Comparison of ENCODE assay signal across 11 cellular contexts in the genomic region with DNA sequence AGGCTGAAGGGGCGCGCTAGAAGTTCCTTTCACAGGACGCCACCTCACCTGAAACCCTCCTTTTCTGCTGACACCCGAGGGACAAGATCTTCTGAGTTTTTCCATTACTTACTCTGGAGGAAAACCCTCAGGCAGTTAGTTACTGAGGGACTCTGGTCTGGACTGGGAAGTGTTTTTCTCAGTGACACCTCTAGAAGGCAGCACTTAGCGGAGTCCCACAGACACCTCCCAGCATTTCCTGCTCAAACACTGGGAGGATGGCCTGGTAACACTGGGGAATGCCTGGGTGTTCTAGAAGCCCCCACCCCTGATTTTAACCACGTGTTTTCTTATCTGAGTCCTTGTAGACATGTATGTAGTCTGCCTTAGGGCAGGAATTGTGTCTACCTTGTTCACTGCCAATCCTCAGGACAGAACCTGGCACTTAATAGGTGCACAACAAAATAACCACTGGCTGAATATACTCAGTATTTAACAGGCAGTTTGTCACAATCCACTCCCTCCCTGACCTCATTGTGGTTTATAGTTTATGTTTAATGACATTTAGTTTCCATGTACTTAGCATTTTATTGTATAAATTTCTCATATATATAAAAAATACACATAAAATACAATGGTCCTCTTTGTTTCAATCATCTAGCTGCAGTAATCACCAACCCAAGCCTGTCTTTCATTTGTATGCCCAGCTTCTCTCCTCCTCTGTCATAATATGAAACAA. TPM values are rescaled to one million over a fixed set of nuclear protein-coding genes. Genes with fewer than 3 reads are reported as not detected.
DNase-seq lines count a peak whose midpoint lies in the region; ATAC-seq, FAIRE-seq and TF ChIP-seq lines count a peak whose summit lies in the region.
"Had no signal": no experiment of that assay in that cellular context is flagged by ENCODE, and none has a peak within 500 bp of the region (broad histone marks: within the 10 kb centered on the region; RNA-seq: fewer than 3 reads in every experiment).

No MANE protein-coding gene starts in this region.

- no TSS peak for BruUV-seq in OCI-LY7 (replicated peaks; lab: Mats Ljungman, UMichigan)

- no peaks in the 10 kb centered on the region for H3K9me2 ChIP-seq in OCI-LY7 (ENCODE audit: insufficient read depth, low read length)

- POLR2A ChIA-PET in A549 (lab: Yijun Ruan, JAX): no interaction called here
- POLR2A ChIA-PET in OCI-LY7 (lab: Charles Lee): no interaction called here

- CTCF ChIA-PET in A549 (lab: Yijun Ruan, JAX) (interaction anchor here (0.9 kb wide), 1 partner anchor 162 kb away, joined by 3 read pairs; no protein-coding TSS in a partner anchor), OCI-LY7 (lab: Charles Lee; ENCODE audit: unreplicated experiment) (no interaction called here)

- no peaks in the 10 kb centered on the region for H3K79me2 ChIP-seq in OCI-LY7 (ENCODE audit: insufficient read depth, low read depth, low read length)

- no peak overlapping the region for H2AFZ ChIP-seq in OCI-LY7 (ENCODE audit: low read length)

- intact Hi-C loops in OCI-LY7 (cut with micrococcal nuclease; ENCODE audit: unreplicated experiment): no loop called here

- TF ChIP-seq CTCF in A549 (IDR thresholded peaks at IDR 0.05) (peak; percentile 18; the same call in 1 of the 3 replicates), GM12873 (IDR thresholded peaks at IDR 0.05; ENCODE audit: insufficient read depth, low read depth, low read length, missing control alignments) (peak; percentile 39), OCI-LY7 (conservative IDR thresholded peaks at IDR 0.05; ENCODE audit: low read length) (peak; percentile 57), fibroblast of villous mesenchyme (IDR thresholded peaks at IDR 0.05; ENCODE audit: insufficient read depth, low read depth, low read length) (peak; percentile 42)

- no peaks in the 10 kb centered on the region for H4K20me1 ChIP-seq in OCI-LY7 (ENCODE audit: insufficient read depth, low read length)

- peak; percentile 24 to 26; a peak in 2 of 5 replicates for TF ChIP-seq RAD21 in A549 (conservative IDR thresholded peaks at IDR 0.05 in 1 of 2, IDR thresholded peaks at IDR 0.05 in 1 of 2)

- WGBS in A549 (ENCODE audit: missing lambda C conversion rate): 55% methylated on average over 6 of the region's 6 CpGs

- H3K9me3 ChIP-seq in A549 (0 out of 3 replicates have a peak, but pooled peaks cover 4% of the 10 kb centered on the region), OCI-LY7 (ENCODE audit: low read length) (no peaks in the 10 kb centered on the region)
- H3K9me3 ChIP-seq: breast epithelium had no signal

- H3K4me3 ChIP-seq in A549 (no peak overlapping the region), OCI-LY7 (ENCODE audit: low read depth, low read length, poor library complexity, severe bottlenecking) (no peak overlapping the region), fibroblast of villous mesenchyme (ENCODE audit: low read depth, low read length) (no peak overlapping the region)
- H3K4me3 ChIP-seq: breast epithelium had no signal

- no peak for TF ChIP-seq POLR2A in A549 (IDR thresholded peaks at IDR 0.05; ENCODE audit: low read length)

- H3K36me3 ChIP-seq in OCI-LY7 (ENCODE audit: insufficient read depth, low read length): no peaks in the 10 kb centered on the region
- H3K36me3 ChIP-seq: breast epithelium had no signal

- H3K4me1 ChIP-seq in A549: no peaks in the 10 kb centered on the region
- no peaks in the 10 kb centered on the region for H3K4me1 ChIP-seq in OCI-LY7 (ENCODE audit: insufficient read depth, low read length, poor library complexity, severe bottlenecking)
- H3K4me1 ChIP-seq: breast epithelium had no signal

- H3K4me2 ChIP-seq in A549 (no peak overlapping the region), OCI-LY7 (ENCODE audit: low read length) (no peak overlapping the region)

- FAIRE-seq in A549 (lab: Jason Lieb, UNC): no peak

- peak; percentile 59 to 78; a peak in 4 of 6 replicates for ATAC-seq in A549
- no peak for ATAC-seq in HG03469 (IDR thresholded peaks at IDR 0.05; ENCODE audit: unreplicated experiment)

- no peak overlapping the region for H3K27ac ChIP-seq in A549
- no peak overlapping the region for H3K27ac ChIP-seq in OCI-LY7 (ENCODE audit: low read depth, low read length, poor library complexity, severe bottlenecking)
- H3K27ac ChIP-seq: breast epithelium had no signal

- DNase-seq in A549 (ENCODE audit: low read depth in 1 of 2, low spot score in 1 of 2): peak in 1 of 2 experiments; percentile 29
- DNase-seq in OCI-LY7 (ENCODE audit: low spot score): peak; percentile 10
- no peak for DNase-seq in fibroblast of villous mesenchyme (ENCODE audit: low read depth)
- no peak for DNase-seq in HPDE6-E6E7 (ENCODE audit: extremely low spot score)
- DNase-seq in KG1 (lab: John Stamatoyannopoulos, UW): no peak
- no peak for DNase-seq in globus pallidus (ENCODE audit: low spot score)
- DNase-seq: activated CD4-positive, alpha-beta T cell treated with anti-CD3 and anti-CD28 coated beads, Interleukin-2, amount 10 ng/mL, durations not matched to agents 7 days and 5 days; NK-92 treated with Interleukin-12 subunit alpha and Interleukin-12 subunit beta, amount 100 ng/mL, for 24 hours had no signal

- TF ChIP-seq EP300 in A549 (IDR thresholded peaks at IDR 0.05): no peak

TF ChIP-seq in A549, 52 proteins besides CTCF, POLR2A, EP300 and RAD21:
- TF ChIP-seq ESRRA (IDR thresholded peaks at IDR 0.05; ENCODE audit: borderline replicate concordance, low read length) (no peak), SMC3 (IDR thresholded peaks at IDR 0.05) (peak; percentile 13; the same call in 1 of the 3 replicates), CHD2 (IDR thresholded peaks at IDR 0.05; ENCODE audit: low read length, partially characterized antibody) (no peak)

RNA-seq across cellular contexts. Expression of a gene that starts 4.8 kb away (rescaled TPM):
- polyA plus RNA-seq in A549 (2011; rRNA removed) (not detected in 2 replicates), A549 (2017; fragmentation: RNase III; extraction: RNeasy Plus Mini Kit Qiagen cat#74134 plus additional on column Dnase treatment) (not detected in 3 replicates)
- polyA plus RNA-seq in A549 (2012; cell fraction: cytosol; rRNA removed): not detected in 2 replicates
- polyA plus RNA-seq in A549 (2012; cell fraction: nucleus; rRNA removed): not detected in 2 replicates
- polyA minus RNA-seq in A549 (2011; rRNA and poly(A)+ RNA removed): not detected in 2 replicates
- not detected in 2 replicates for total RNA-seq in OCI-LY7 (2014; rRNA removed; shearing (Covaris generic))
- total RNA-seq in OCI-LY7 (2022) (not detected in 2 replicates), fibroblast of villous mesenchyme (not detected in 2 replicates)
- total RNA-seq: activated CD4-positive, alpha-beta T cell treated with anti-CD3 and anti-CD28 coated beads, Interleukin-2, amount 10 ng/mL, durations not matched to agents 7 days and 5 days; breast epithelium had no signal
